1 cellular context compared by ENCODE assay signal in the genomic region with DNA sequence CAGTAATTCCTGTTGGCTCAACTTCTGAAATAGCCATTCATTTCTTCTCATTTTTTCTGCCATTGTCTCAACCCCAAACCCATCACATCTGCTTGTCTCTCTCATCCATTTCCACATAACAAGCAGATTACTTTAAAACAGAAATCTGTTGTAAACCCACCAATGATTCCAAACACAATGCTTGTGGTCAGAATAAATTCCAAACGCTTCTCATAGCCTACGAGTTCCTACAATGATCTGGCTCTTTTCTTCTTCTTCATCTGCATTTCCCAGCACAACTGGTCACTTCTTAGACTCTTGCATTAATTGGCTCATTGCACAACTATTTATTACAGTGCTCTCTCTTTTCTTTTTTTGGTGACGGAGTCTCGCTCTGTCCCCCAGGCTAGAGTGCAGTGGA.
TF ChIP-seq lines count a peak whose summit lies in the region.

No MANE protein-coding gene starts in this region.

TF ChIP-seq in HepG2, 621 proteins besides CTCF, POLR2A, EP300 and RAD21:
- TF ChIP-seq MAFF (IDR thresholded peaks at IDR 0.05; ENCODE audit: low read depth, low read length) (0 out of 2 replicates have a peak, but pooled peaks have one; percentile 13), MTF1 (CRISPR knock-in tag; IDR thresholded peaks at IDR 0.05) (no peak), ZNF709 (CRISPR knock-in tag; IDR thresholded peaks at IDR 0.05) (no peak)
